Comparison of ENCODE assay signal across 10 cellular contexts in the genomic region with DNA sequence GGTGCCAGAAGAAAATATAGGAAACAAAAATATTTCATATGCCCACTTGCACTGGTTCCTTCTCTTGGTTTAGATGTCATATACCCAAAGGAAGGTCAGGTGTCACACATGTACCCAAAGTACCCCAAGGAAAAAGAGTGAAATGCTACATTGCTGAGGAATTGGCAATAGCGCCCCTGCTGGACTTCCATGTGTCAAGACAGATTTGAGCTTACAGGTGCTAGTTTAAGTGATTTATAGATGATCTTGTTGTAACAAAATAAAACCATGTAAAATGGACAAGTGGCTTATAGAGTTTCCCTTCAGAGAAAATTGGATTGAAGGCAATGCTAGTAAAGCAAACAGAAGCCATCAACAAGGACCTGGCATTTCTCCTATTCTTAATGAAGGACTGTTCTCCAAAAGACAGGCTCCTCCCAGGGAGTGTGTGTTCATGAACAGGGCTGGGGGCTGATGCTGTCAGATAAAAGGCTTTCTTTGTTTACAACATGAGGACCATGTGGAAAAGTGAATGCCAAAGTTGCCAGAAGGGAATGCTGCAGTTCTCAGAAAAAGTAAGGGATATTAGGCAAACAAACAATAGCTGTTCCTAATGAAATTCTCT.
A peak's percentile ranks its signal among the peaks of the same experiment; 100 is the strongest.
DNase-seq lines count a peak whose midpoint lies in the region; ATAC-seq and TF ChIP-seq lines count a peak whose summit lies in the region.
"Had no signal": no experiment of that assay in that cellular context is flagged by ENCODE, and none has a peak within 500 bp of the region (broad histone marks: within the 10 kb centered on the region; RNA-seq: fewer than 3 reads in every experiment).

No MANE protein-coding gene starts in this region.

- no peak overlapping the region for H4K8ac ChIP-seq in IMR-90 (ENCODE audit: low read depth in 2 of 2, low read length in 2 of 2)

- TF ChIP-seq RAD21 in IMR-90 (IDR thresholded peaks at IDR 0.05; ENCODE audit: low read length) = no peak

- H3K18ac ChIP-seq in IMR-90 (ENCODE audit: low read depth, low read length) = no peak overlapping the region

- CTCF ChIA-PET in IMR-90 (lab: Yijun Ruan, JAX) = interaction anchor here (0.7 to 1.6 kb wide), 4 partner anchors 10 to 1686 kb away, joined by 4 to 8 read pairs (median 4); no protein-coding TSS in a partner anchor

- no peak overlapping the region for H3K4me3 ChIP-seq in IMR-90 (ENCODE audit: insufficient read depth, low read depth, low read length)
- no peak overlapping the region for H3K4me3 ChIP-seq in lower lobe of right lung
- H3K4me3 ChIP-seq in vagina = no peak overlapping the region
- H3K4me3 ChIP-seq: adrenal gland had no signal

- H2BK15ac ChIP-seq in IMR-90 (ENCODE audit: low read depth, low read length) = no peak overlapping the region

- no peak overlapping the region for H2BK5ac ChIP-seq in IMR-90 (ENCODE audit: low read depth, low read length, poor library complexity, severe bottlenecking)

- no peaks in the 10 kb centered on the region for H3K9me1 ChIP-seq in IMR-90 (ENCODE audit: insufficient read depth, low read length)

- H2AFZ ChIP-seq in IMR-90 (replicated peaks; ENCODE audit: low read length, poor library complexity) = no peak overlapping the region

- TF ChIP-seq POLR2A in IMR-90 (IDR thresholded peaks at IDR 0.05; ENCODE audit: low read depth, low read length) (no peak), vagina (IDR thresholded peaks at IDR 0.05) (no peak)

- no TSS peak for BruUV-seq in IMR-90 (replicated peaks; lab: Mats Ljungman, UMichigan)

- POLR2A ChIA-PET in IMR-90 (lab: Charles Lee; ENCODE audit: unreplicated experiment) = no interaction called here

- no peak overlapping the region for H2AK9ac ChIP-seq in IMR-90 (replicated peaks; ENCODE audit: low read depth, low read length, poor library complexity)

- H3K56ac ChIP-seq in IMR-90 (ENCODE audit: extremely low read depth, insufficient read depth, low read length) = no peak overlapping the region

- in situ Hi-C loops in IMR-90 (cut with MboI; ENCODE audit: low sequenced_read_pairs) = loop anchor here (25.0 kb wide), 1 partner anchor 491 kb away; no protein-coding TSS in a partner anchor

- DNase-seq in ELR (ENCODE audit: low read depth) (peak; percentile 29), IMR-90 (no peak), astrocyte of the hippocampus (ENCODE audit: low read depth, low spot score) (peak; percentile 6), lower lobe of right lung (no peak), vagina (ENCODE audit: extremely low spot score in 2 of 2) (no peak), putamen (ENCODE audit: low spot score) (no peak)
- DNase-seq: T-helper 1 cell had no signal

- H2AK5ac ChIP-seq in IMR-90 (ENCODE audit: low read depth, low read length) = no peak overlapping the region

- no CpG with 5 or more reads among the region's 1 CpG for WGBS in IMR-90 (ENCODE audit: extremely low coverage in 2 of 2, insufficient read length in 1 of 2), 2 experiments

- no peak for ATAC-seq in IMR-90 (ENCODE audit: low read depth)
- ATAC-seq in lower lobe of right lung = no peak
- no peak for ATAC-seq in HG03139 (IDR thresholded peaks at IDR 0.05; ENCODE audit: unreplicated experiment)
- ATAC-seq in HG02588 (IDR thresholded peaks at IDR 0.05; ENCODE audit: unreplicated experiment) = no peak

- dilution Hi-C loops in IMR-90 (cut with HindIII; ENCODE audit: low sequenced_read_pairs, unreplicated experiment) = no loop called here

- TF ChIP-seq CTCF in IMR-90 (conservative IDR thresholded peaks at IDR 0.05; ENCODE audit: low read depth, low read length) = peak; percentile 27; the same call in 1 of the 2 replicates
- TF ChIP-seq CTCF in lower lobe of right lung (IDR thresholded peaks at IDR 0.05) = peak; percentile 36
- TF ChIP-seq CTCF in vagina (IDR thresholded peaks at IDR 0.05) = no peak

- H2BK20ac ChIP-seq in IMR-90 (ENCODE audit: low read depth, low read length) = no peak overlapping the region

- H3K4me2 ChIP-seq in IMR-90 (ENCODE audit: low read depth, low read length) = no peak overlapping the region

- H3K4ac ChIP-seq in IMR-90 (ENCODE audit: low read depth, low read length) = no peak overlapping the region

- no peaks in the 10 kb centered on the region for H3K4me1 ChIP-seq in IMR-90 (ENCODE audit: control insufficient read depth, insufficient read depth, low read length)
- H3K4me1 ChIP-seq in lower lobe of right lung = no peaks in the 10 kb centered on the region
- no peaks in the 10 kb centered on the region for H3K4me1 ChIP-seq in vagina
- H3K4me1 ChIP-seq: adrenal gland had no signal

- H3K36me3 ChIP-seq in IMR-90 (ENCODE audit: control insufficient read depth, insufficient read depth, low read length) (no peaks in the 10 kb centered on the region), lower lobe of right lung (no peaks in the 10 kb centered on the region), vagina (no peaks in the 10 kb centered on the region)
- H3K36me3 ChIP-seq: adrenal gland had no signal

- H3K9me3 ChIP-seq in IMR-90 (ENCODE audit: control insufficient read depth, insufficient read depth, low read length) (no peaks in the 10 kb centered on the region), lower lobe of right lung (no peaks in the 10 kb centered on the region), vagina (no peaks in the 10 kb centered on the region)
- H3K9me3 ChIP-seq: adrenal gland had no signal

- intact Hi-C loops in IMR-90 (cut with micrococcal nuclease) = no loop called here
- intact Hi-C loops in lower lobe of right lung (cut with DNase I) = no loop called here
- intact Hi-C loops in vagina (cut with DNase I) = no loop called here

- no peak overlapping the region for H3K9ac ChIP-seq in IMR-90 (ENCODE audit: low read depth, low read length)

- H4K20me1 ChIP-seq in IMR-90 (ENCODE audit: insufficient read depth, low read length) = no peaks in the 10 kb centered on the region

- H4K91ac ChIP-seq in IMR-90 (ENCODE audit: insufficient read depth, low read depth, low read length) = no peak overlapping the region

- no peaks in the 10 kb centered on the region for H3K79me1 ChIP-seq in IMR-90 (ENCODE audit: low read depth in 1 of 2, low read length in 2 of 2)

- H3K27ac ChIP-seq in IMR-90 (ENCODE audit: insufficient read depth, low read length) (no peak overlapping the region), lower lobe of right lung (no peak overlapping the region), vagina (no peak overlapping the region)
- H3K27ac ChIP-seq: adrenal gland had no signal

- no peak overlapping the region for H3K23ac ChIP-seq in IMR-90 (ENCODE audit: low read depth, low read length)

- H3K27me3 ChIP-seq in IMR-90 (ENCODE audit: control insufficient read depth, insufficient read depth, low read length) (peaks cover 5% of the 10 kb centered on the region), lower lobe of right lung (ENCODE audit: low read depth) (no peaks in the 10 kb centered on the region), vagina (no peaks in the 10 kb centered on the region)
- H3K27me3 ChIP-seq: adrenal gland had no signal

- no peak overlapping the region for H3K14ac ChIP-seq in IMR-90 (replicated peaks; ENCODE audit: low read depth, low read length)

- no peak overlapping the region for H4K5ac ChIP-seq in IMR-90 (ENCODE audit: low read depth, low read length)

- no peak overlapping the region for H2BK120ac ChIP-seq in IMR-90 (ENCODE audit: low read depth, low read length)

TF ChIP-seq in IMR-90, 13 proteins besides CTCF, POLR2A, EP300 and RAD21:
- TF ChIP-seq CEBPB (IDR thresholded peaks at IDR 0.05; ENCODE audit: low read depth, low read length) (no peak), RFX5 (IDR thresholded peaks at IDR 0.05; ENCODE audit: low read depth, low read length) (no peak), CHD1 (IDR thresholded peaks at IDR 0.05; ENCODE audit: low read depth, low read length) (no peak), NFE2L2 (IDR thresholded peaks at IDR 0.05; ENCODE audit: low read depth, low read length) (no peak)
- TF ChIP-seq, protein P1, sequence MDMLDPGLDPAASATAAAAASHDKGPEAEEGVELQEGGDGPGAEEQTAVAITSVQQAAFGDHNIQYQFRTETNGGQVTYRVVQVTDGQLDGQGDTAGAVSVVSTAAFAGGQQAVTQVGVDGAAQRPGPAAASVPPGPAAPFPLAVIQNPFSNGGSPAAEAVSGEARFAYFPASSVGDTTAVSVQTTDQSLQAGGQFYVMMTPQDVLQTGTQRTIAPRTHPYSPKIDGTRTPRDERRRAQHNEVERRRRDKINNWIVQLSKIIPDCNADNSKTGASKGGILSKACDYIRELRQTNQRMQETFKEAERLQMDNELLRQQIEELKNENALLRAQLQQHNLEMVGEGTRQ (IDR thresholded peaks at IDR 0.05; ENCODE audit: low read depth, low read length) = no peak

Comparison
In these comparisons a context has a peak if more than half of its experiments do, and no peak if none do; other contexts are left out.
1. DNase-seq: peak in ELR (single experiment) and astrocyte of the hippocampus (single experiment); none in IMR-90 (single experiment), lower lobe of right lung (single experiment), vagina (0 of 2) and putamen (single experiment).
2. CTCF ChIP-seq: peak in IMR-90 (single experiment) and lower lobe of right lung (single experiment); none in vagina (0 of 3).